Comparison of ENCODE assay signal across 40 cellular contexts in genomic region chr14:106733771-106734170, GRCh38.
"Had no signal": no experiment of that assay in that cellular context is flagged by ENCODE, and none has a peak within 500 bp of the region (broad histone marks: within the 10 kb centered on the region; RNA-seq: fewer than 3 reads in every experiment).

No MANE protein-coding gene starts in this region.

- H3K4me1 Mint-ChIP-seq: activated naive CD4-positive, alpha-beta T cell treated with anti-CD3 and anti-CD28 coated beads, Interleukin-2, amount 10 ng/mL, durations not matched to agents 7 days and 5 days; activated naive CD4-positive, alpha-beta T cell treated with anti-CD3 and anti-CD28 coated beads, Interleukin-2, amount 50 U/mL, for 24 hours; activated naive CD8-positive, alpha-beta T cell treated with anti-CD3 and anti-CD28 coated beads for 36 hours; activated naive CD8-positive, alpha-beta T cell treated with anti-CD3 and anti-CD28 coated beads, Interleukin-2, amount 10 ng/mL, durations not matched to agents 7 days and 5 days; activated naive CD8-positive, alpha-beta T cell treated with anti-CD3 and anti-CD28 coated beads, Interleukin-2, amount 50 U/mL, for 24 hours; brain had no signal

- FAIRE-seq: astrocyte, bronchial epithelial cell had no signal

- H3K27me3 Mint-ChIP-seq: activated naive CD4-positive, alpha-beta T cell treated with anti-CD3 and anti-CD28 coated beads, Interleukin-2, amount 50 U/mL, for 24 hours; activated naive CD8-positive, alpha-beta T cell; activated naive CD8-positive, alpha-beta T cell treated with anti-CD3 and anti-CD28 coated beads, Interleukin-2, amount 50 U/mL, for 24 hours; activated T-cell treated with anti-CD3 and anti-CD28 coated beads, Interleukin-2, amount 50 U/mL, for 24 hours; activated T-helper 17 cell treated with anti-CD3 and anti-CD28 coated beads, Interleukin-2, amount 50 U/mL, for 72 hours; brain; central memory CD8-positive, alpha-beta T cell had no signal

- DNase-seq: activated effector memory CD4-positive, alpha-beta T cell treated with anti-CD3 and anti-CD28 coated beads, Interleukin-2, amount 50 U/mL, for 16 hours; activated effector memory CD4-positive, alpha-beta T cell treated with Interleukin-2 at 50 U/mL for 16 hours; activated gamma-delta T cell; activated gamma-delta T cell treated with Interleukin-2 at 50 U/mL for 16 hours; activated naive CD4-positive, alpha-beta T cell; activated naive CD4-positive, alpha-beta T cell treated with anti-CD3 and anti-CD28 coated beads for 36 hours; activated naive CD4-positive, alpha-beta T cell treated with anti-CD3 and anti-CD28 coated beads, Interleukin-2, amount 10 ng/mL, durations not matched to agents 7 days and 5 days; activated naive CD4-positive, alpha-beta T cell treated with anti-CD3 and anti-CD28 coated beads, Interleukin-2, amount 50 U/mL, for 16 hours; activated naive CD4-positive, alpha-beta T cell treated with Interleukin-2 at 50 U/mL for 16 hours; activated naive CD8-positive, alpha-beta T cell treated with anti-CD3 and anti-CD28 coated beads for 36 hours; activated naive CD8-positive, alpha-beta T cell treated with anti-CD3 and anti-CD28 coated beads, Interleukin-2, amount 10 ng/mL, durations not matched to agents 7 days and 5 days; activated naive CD8-positive, alpha-beta T cell treated with anti-CD3 and anti-CD28 coated beads, Interleukin-2, amount 50 U/mL, for 24 hours; activated T-cell treated with anti-CD3 and anti-CD28 coated beads, Interleukin-2, amount 50 U/mL, for 1 hour; activated T-cell treated with anti-CD3 and anti-CD28 coated beads, Interleukin-2, amount 50 U/mL, for 24 hours; activated T-cell treated with anti-CD3 and anti-CD28 coated beads, Interleukin-2, amount 50 U/mL, for 4 hours; activated T-cell treated with anti-CD3 and anti-CD28 coated beads, Interleukin-2, amount 50 U/mL, for 48 hours; activated T-cell treated with anti-CD3 and anti-CD28 coated beads, Interleukin-2, amount 50 U/mL, for 72 hours; adrenal gland; amniotic stem cell; amygdala; anterior cingulate cortex; aorta; body of pancreas; brain microvascular endothelial cell; caudate nucleus; central memory CD4-positive, alpha-beta T cell; cerebellar nuclear complex had no signal

- H3K27ac ChIP-seq: adrenal gland, ascending aorta, body of pancreas, brain microvascular endothelial cell, breast epithelium, cardiac muscle cell had no signal

- H3K36me3 Mint-ChIP-seq: activated naive CD4-positive, alpha-beta T cell treated with anti-CD3 and anti-CD28 coated beads, Interleukin-2, amount 10 ng/mL, durations not matched to agents 7 days and 5 days; activated naive CD4-positive, alpha-beta T cell treated with anti-CD3 and anti-CD28 coated beads, Interleukin-2, amount 50 U/mL, for 24 hours; activated naive CD4-positive, alpha-beta T cell treated with anti-CD3 and anti-CD28 coated beads, Interleukin-2, amount 50 U/mL, for 72 hours; activated naive CD8-positive, alpha-beta T cell; activated naive CD8-positive, alpha-beta T cell treated with anti-CD3 and anti-CD28 coated beads for 36 hours; activated naive CD8-positive, alpha-beta T cell treated with anti-CD3 and anti-CD28 coated beads, Interleukin-2, amount 10 ng/mL, durations not matched to agents 7 days and 5 days; brain had no signal

- H3K4me3 ChIP-seq: adrenal gland, ascending aorta, body of pancreas, breast epithelium, cardiac muscle cell had no signal

- H3K27me3 ChIP-seq: adrenal gland, ascending aorta, body of pancreas, brain microvascular endothelial cell, breast epithelium, cardiac muscle cell had no signal

- H3K4me3 Mint-ChIP-seq: activated naive CD4-positive, alpha-beta T cell treated with anti-CD3 and anti-CD28 coated beads for 36 hours; activated naive CD4-positive, alpha-beta T cell treated with anti-CD3 and anti-CD28 coated beads, Interleukin-2, amount 10 ng/mL, durations not matched to agents 7 days and 5 days; activated naive CD4-positive, alpha-beta T cell treated with anti-CD3 and anti-CD28 coated beads, Interleukin-2, amount 50 U/mL, for 24 hours; activated naive CD8-positive, alpha-beta T cell; activated naive CD8-positive, alpha-beta T cell treated with anti-CD3 and anti-CD28 coated beads for 36 hours; activated naive CD8-positive, alpha-beta T cell treated with anti-CD3 and anti-CD28 coated beads, Interleukin-2, amount 10 ng/mL, durations not matched to agents 7 days and 5 days; activated naive CD8-positive, alpha-beta T cell treated with anti-CD3 and anti-CD28 coated beads, Interleukin-2, amount 50 U/mL, for 24 hours; activated T-cell treated with anti-CD3 and anti-CD28 coated beads, Interleukin-2, amount 50 U/mL, for 24 hours; activated T-cell treated with anti-CD3 and anti-CD28 coated beads, Interleukin-2, amount 50 U/mL, for 4 hours; activated T-cell treated with anti-CD3 and anti-CD28 coated beads, Interleukin-2, amount 50 U/mL, for 72 hours; activated T-helper 1 cell treated with anti-CD3 and anti-CD28 coated beads, Interleukin-12 subunit alpha, Interleukin-12 subunit beta, Interleukin-2, Interleukin-4 antibody, amounts not matched to agents 30 ng/mL and 10 ng/mL and 1 ng/mL, durations not matched to agents 14 hours and 24 hours and 36 hours; activated T-helper 17 cell treated with anti-CD3 and anti-CD28 coated beads, Interleukin-2, amount 50 U/mL, for 72 hours; brain; central memory CD8-positive, alpha-beta T cell had no signal

- H3K36me3 ChIP-seq: adrenal gland, ascending aorta, brain microvascular endothelial cell, breast epithelium, cardiac muscle cell had no signal

- H3K9me3 ChIP-seq: adrenal gland, ascending aorta, body of pancreas, breast epithelium had no signal

- ATAC-seq: activated naive CD4-positive, alpha-beta T cell treated with anti-CD3 and anti-CD28 coated beads, Interleukin-2, amount 50 U/mL, for 72 hours; activated naive CD8-positive, alpha-beta T cell treated with anti-CD3 and anti-CD28 coated beads, Interleukin-2, amount 50 U/mL, for 24 hours; activated T-cell treated with anti-CD3 and anti-CD28 coated beads, Interleukin-2, amount 50 U/mL, for 4 hours; activated T-cell treated with anti-CD3 and anti-CD28 coated beads, Interleukin-2, amount 50 U/mL, for 72 hours; activated T-helper 17 cell treated with anti-CD3 and anti-CD28 coated beads, Interleukin-2, amount 50 U/mL, for 72 hours; body of pancreas had no signal

- H3K9me3 Mint-ChIP-seq: activated naive CD4-positive, alpha-beta T cell treated with anti-CD3 and anti-CD28 coated beads for 36 hours; activated naive CD4-positive, alpha-beta T cell treated with anti-CD3 and anti-CD28 coated beads, Interleukin-2, amount 10 ng/mL, durations not matched to agents 7 days and 5 days; activated naive CD4-positive, alpha-beta T cell treated with anti-CD3 and anti-CD28 coated beads, Interleukin-2, amount 50 U/mL, for 24 hours; activated naive CD4-positive, alpha-beta T cell treated with anti-CD3 and anti-CD28 coated beads, Interleukin-2, amount 50 U/mL, for 72 hours; activated naive CD8-positive, alpha-beta T cell treated with anti-CD3 and anti-CD28 coated beads for 36 hours; activated naive CD8-positive, alpha-beta T cell treated with anti-CD3 and anti-CD28 coated beads, Interleukin-2, amount 10 ng/mL, durations not matched to agents 7 days and 5 days; activated naive CD8-positive, alpha-beta T cell treated with anti-CD3 and anti-CD28 coated beads, Interleukin-2, amount 50 U/mL, for 24 hours; activated T-cell treated with anti-CD3 and anti-CD28 coated beads, Interleukin-2, amount 50 U/mL, for 24 hours; activated T-cell treated with anti-CD3 and anti-CD28 coated beads, Interleukin-2, amount 50 U/mL, for 4 hours; activated T-cell treated with anti-CD3 and anti-CD28 coated beads, Interleukin-2, amount 50 U/mL, for 72 hours; activated T-helper 1 cell treated with anti-CD3 and anti-CD28 coated beads, Interleukin-12 subunit alpha, Interleukin-12 subunit beta, Interleukin-2, Interleukin-4 antibody, amounts not matched to agents 30 ng/mL and 10 ng/mL and 1 ng/mL, durations not matched to agents 14 hours and 24 hours and 36 hours; activated T-helper 17 cell treated with anti-CD3 and anti-CD28 coated beads, Interleukin-2, amount 50 U/mL, for 72 hours; activated T-helper 2 cell treated with anti-CD3 and anti-CD28 coated beads, Interferon-gamma antibody, Interleukin-2, Interleukin-4, amounts not matched to agents 10 μg/mL and 5 μg/mL and 100 μg/mL, durations not matched to agents 14 hours and 24 hours and 36 hours; central memory CD8-positive, alpha-beta T cell had no signal

- H3K27ac Mint-ChIP-seq: activated naive CD4-positive, alpha-beta T cell treated with anti-CD3 and anti-CD28 coated beads for 36 hours; activated naive CD4-positive, alpha-beta T cell treated with anti-CD3 and anti-CD28 coated beads, Interleukin-2, amount 10 ng/mL, durations not matched to agents 7 days and 5 days; activated naive CD4-positive, alpha-beta T cell treated with anti-CD3 and anti-CD28 coated beads, Interleukin-2, amount 50 U/mL, for 24 hours; activated naive CD4-positive, alpha-beta T cell treated with anti-CD3 and anti-CD28 coated beads, Interleukin-2, amount 50 U/mL, for 72 hours; activated naive CD8-positive, alpha-beta T cell; activated naive CD8-positive, alpha-beta T cell treated with anti-CD3 and anti-CD28 coated beads for 36 hours; activated naive CD8-positive, alpha-beta T cell treated with anti-CD3 and anti-CD28 coated beads, Interleukin-2, amount 10 ng/mL, durations not matched to agents 7 days and 5 days; activated naive CD8-positive, alpha-beta T cell treated with anti-CD3 and anti-CD28 coated beads, Interleukin-2, amount 50 U/mL, for 24 hours; activated T-cell treated with anti-CD3 and anti-CD28 coated beads, Interleukin-2, amount 50 U/mL, for 24 hours; activated T-cell treated with anti-CD3 and anti-CD28 coated beads, Interleukin-2, amount 50 U/mL, for 72 hours; activated T-helper 1 cell treated with anti-CD3 and anti-CD28 coated beads, Interleukin-12 subunit alpha, Interleukin-12 subunit beta, Interleukin-2, Interleukin-4 antibody, amounts not matched to agents 30 ng/mL and 10 ng/mL and 1 ng/mL, durations not matched to agents 14 hours and 24 hours and 36 hours; activated T-helper 17 cell treated with anti-CD3 and anti-CD28 coated beads, Interleukin-2, amount 50 U/mL, for 72 hours; activated T-helper 2 cell treated with anti-CD3 and anti-CD28 coated beads, Interferon-gamma antibody, Interleukin-2, Interleukin-4, amounts not matched to agents 10 μg/mL and 5 μg/mL and 100 μg/mL, durations not matched to agents 14 hours and 24 hours and 36 hours; brain had no signal

- H3K4me1 ChIP-seq: adrenal gland, ascending aorta, body of pancreas, breast epithelium had no signal
